Comparison of ENCODE assay signal across 8 cellular contexts in the genomic region with DNA sequence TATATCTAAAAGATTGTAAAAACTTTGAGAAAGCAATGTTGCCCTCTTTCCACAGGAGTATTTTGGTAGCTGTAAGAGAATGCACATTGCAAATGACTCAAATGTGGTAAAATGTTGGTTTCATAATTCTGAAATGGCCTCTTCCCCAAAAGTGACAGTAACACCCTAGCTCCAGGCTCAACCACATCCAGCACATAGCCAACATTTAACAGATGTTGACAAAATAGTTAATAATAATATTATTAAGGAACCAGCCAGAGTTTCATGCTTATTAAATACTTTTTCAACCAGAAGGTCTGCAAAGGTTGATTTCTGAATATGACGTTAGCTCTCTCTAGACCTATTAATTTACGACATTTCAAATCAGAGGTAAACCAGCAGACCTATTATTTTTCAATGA. TPM values are rescaled to one million over a fixed set of nuclear protein-coding genes. Genes with fewer than 3 reads are reported as not detected.
DNase-seq lines count a peak whose midpoint lies in the region; ATAC-seq, FAIRE-seq and TF ChIP-seq lines count a peak whose summit lies in the region.

No MANE protein-coding gene starts in this region.

- H3K4me3 ChIP-seq in HFF-Myc (replicated peaks; ENCODE audit: low read depth, low read length): peak overlapping the region; percentile 91
- H3K4me3 ChIP-seq in esophagus muscularis mucosa: peak overlapping the region; percentile 46 to 64 (median 56)

- H3K4me1 ChIP-seq in esophagus muscularis mucosa: peaks cover 11 to 79% (median 66%) of the 10 kb centered on the region in 4 donors

- no peaks in the 10 kb centered on the region for H3K27me3 ChIP-seq in esophagus muscularis mucosa

- 29% methylated on average over 2 of the region's 2 CpGs for WGBS in esophagus muscularis mucosa

- peak; percentile 65 for ATAC-seq in GM18498 (IDR thresholded peaks at IDR 0.05; ENCODE audit: unreplicated experiment)
- ATAC-seq in stimulated activated effector memory CD8-positive, alpha-beta T cell treated with anti-CD3 and anti-CD28 coated beads, Interleukin-12 subunit alpha, Interleukin-12 subunit beta, amount 100 ng/mL, for 72 hours: peak; percentile 83

- peaks cover 44% of the 10 kb centered on the region for H3K4me1 Mint-ChIP-seq in stimulated activated effector memory CD8-positive, alpha-beta T cell treated with anti-CD3 and anti-CD28 coated beads, Interleukin-12 subunit alpha, Interleukin-12 subunit beta, amount 100 ng/mL, for 72 hours

- intact Hi-C loops in esophagus muscularis mucosa (cut with DNase I): loop anchor here (10.0 kb wide), 1 partner anchor 118 kb away; no protein-coding TSS in a partner anchor

- no peak for TF ChIP-seq EP300 in esophagus muscularis mucosa (IDR thresholded peaks at IDR 0.05)

- no peaks in the 10 kb centered on the region for H3K36me3 ChIP-seq in esophagus muscularis mucosa

- no peak for TF ChIP-seq POLR2A in esophagus muscularis mucosa (IDR thresholded peaks at IDR 0.05; ENCODE audit: low read depth)

- DNase-seq in HFF-Myc (ENCODE audit: extremely low read depth, low read depth) (no peak), NOMO-1 treated with DMSO at 0.1 percent for 48 hours (lab: John Stamatoyannopoulos, UW; ENCODE audit: unreplicated experiment) (peak; percentile 50), esophagus muscularis mucosa (ENCODE audit: extremely low spot score) (no peak), amniotic stem cell (lab: John Stamatoyannopoulos, UW) (no peak), HTR-8/SVneo (ENCODE audit: insufficient read length, low spot score) (no peak)
- DNase-seq in stimulated activated effector memory CD8-positive, alpha-beta T cell treated with anti-CD3 and anti-CD28 coated beads, Interleukin-12 subunit alpha, Interleukin-12 subunit beta, amount 100 ng/mL, for 72 hours (ENCODE audit: low spot score in 2 of 2): no peak
- DNase-seq in NK-92 treated with Interleukin-12 subunit alpha and Interleukin-12 subunit beta, amount 100 ng/mL, for 24 hours (lab: John Stamatoyannopoulos, UW): no peak

- peak overlapping the region; percentile 83 for H3K4me3 Mint-ChIP-seq in stimulated activated effector memory CD8-positive, alpha-beta T cell treated with anti-CD3 and anti-CD28 coated beads, Interleukin-12 subunit alpha, Interleukin-12 subunit beta, amount 100 ng/mL, for 72 hours

- no peaks in the 10 kb centered on the region for H3K9me3 Mint-ChIP-seq in stimulated activated effector memory CD8-positive, alpha-beta T cell treated with anti-CD3 and anti-CD28 coated beads, Interleukin-12 subunit alpha, Interleukin-12 subunit beta, amount 100 ng/mL, for 72 hours

- H3K27ac Mint-ChIP-seq in stimulated activated effector memory CD8-positive, alpha-beta T cell treated with anti-CD3 and anti-CD28 coated beads, Interleukin-12 subunit alpha, Interleukin-12 subunit beta, amount 100 ng/mL, for 72 hours: peak overlapping the region; percentile 94

- no peak for FAIRE-seq in HTR-8/SVneo (lab: Jason Lieb, UNC)

- no peaks in the 10 kb centered on the region for H3K9me3 ChIP-seq in esophagus muscularis mucosa

- no peak for TF ChIP-seq CTCF in HFF-Myc (IDR thresholded peaks at IDR 0.05; ENCODE audit: low read depth, low read length, missing control alignments)
- TF ChIP-seq CTCF in esophagus muscularis mucosa (IDR thresholded peaks at IDR 0.05): no peak

- peaks cover 19% of the 10 kb centered on the region for H3K36me3 Mint-ChIP-seq in stimulated activated effector memory CD8-positive, alpha-beta T cell treated with anti-CD3 and anti-CD28 coated beads, Interleukin-12 subunit alpha, Interleukin-12 subunit beta, amount 100 ng/mL, for 72 hours

- H3K27ac ChIP-seq in esophagus muscularis mucosa (replicated peaks in 1 of 4): peak overlapping the region; percentile 65 to 76 (median 70)

RNA-seq across cellular contexts. Expression of gene ANXA1, which starts 1.3 kb away (rescaled TPM):
- total RNA-seq in esophagus muscularis mucosa: 100 to 1,000 TPM; 226 to 262 (median 231) TPM
